In the genomic region with DNA sequence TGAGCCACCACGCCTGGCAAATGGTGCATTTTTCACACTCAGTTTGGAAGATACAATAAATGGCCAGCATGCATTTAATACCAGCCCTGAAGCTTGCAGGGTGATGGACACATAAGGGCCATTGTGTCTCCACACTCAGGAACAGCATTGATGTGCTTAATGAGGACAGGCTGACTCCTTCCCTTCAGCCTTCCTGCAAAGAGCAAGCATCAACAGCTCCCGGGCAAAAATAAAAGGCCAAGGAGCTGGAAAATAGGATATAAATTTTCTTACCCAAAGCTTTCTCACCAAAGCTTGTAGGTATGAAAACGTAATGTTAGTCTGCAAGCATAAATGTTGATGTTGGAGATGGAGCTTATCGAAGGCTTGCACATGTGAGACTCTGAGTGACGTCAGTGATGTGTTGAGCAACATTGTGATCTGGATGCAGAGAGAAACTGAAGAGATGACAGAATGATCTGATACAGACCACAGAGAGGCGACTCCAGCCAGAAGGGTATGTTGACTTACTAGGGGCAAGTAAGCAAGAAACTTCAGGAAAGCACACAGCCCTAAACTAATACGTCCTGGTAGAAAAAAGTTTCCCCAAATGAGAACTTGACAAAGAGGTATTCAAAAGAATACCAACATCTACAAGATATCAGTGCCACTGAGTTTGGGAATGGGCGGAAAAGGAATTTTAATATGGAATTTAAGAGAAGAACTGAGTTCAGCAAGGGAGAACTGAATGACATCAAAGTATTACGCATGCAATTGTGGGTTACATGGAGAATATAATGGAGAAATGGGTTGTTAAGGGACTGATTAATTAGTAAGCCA, we compare ENCODE assay signal across 1 cellular context.
A peak's percentile ranks its signal among the peaks of the same experiment; 100 is the strongest.
TF ChIP-seq lines count a peak whose summit lies in the region.

No MANE protein-coding gene starts in this region.

TF ChIP-seq in K562, 482 proteins besides CTCF, POLR2A, EP300 and RAD21 (continued from another document):
- TF ChIP-seq CUX1 (CRISPR knock-in tag; IDR thresholded peaks at IDR 0.05): no peak
- TF ChIP-seq ESRRA (IDR thresholded peaks at IDR 0.05; ENCODE audit: borderline replicate concordance, low read depth): peak; percentile 83; the same call in 1 of the 2 replicates
- peak; percentile 52; the same call in 1 of the 2 replicates for TF ChIP-seq RAD51 (IDR thresholded peaks at IDR 0.05; ENCODE audit: borderline replicate concordance, low read depth)
- TF ChIP-seq SIX5 (IDR thresholded peaks at IDR 0.05; ENCODE audit: borderline replicate concordance in 1 of 2, insufficient read depth in 1 of 2, low read depth in 1 of 2, low read length in 2 of 2): no peak
- 0 out of 2 replicates have a peak, but pooled peaks have one; percentile 56 for TF ChIP-seq ZNF589 (CRISPR knock-in tag; IDR thresholded peaks at IDR 0.05; ENCODE audit: low read depth)
- TF ChIP-seq ATF1 (CRISPR knock-in tag; IDR thresholded peaks at IDR 0.05): no peak; the same call in 1 of the 2 replicates
- peak; percentile 99 for TF ChIP-seq ATF1 (tag; IDR thresholded peaks at IDR 0.05)
